9 cellular contexts compared by ENCODE assay signal in genomic region chr13:32472194-32472621, GRCh38. TPM values are rescaled to one million over a fixed set of nuclear protein-coding genes. Genes with fewer than 3 reads are reported as not detected.
DNase-seq lines count a peak whose midpoint lies in the region; ATAC-seq and TF ChIP-seq lines count a peak whose summit lies in the region.
"Had no signal": no experiment of that assay in that cellular context is flagged by ENCODE, and none has a peak within 500 bp of the region (broad histone marks: within the 10 kb centered on the region; RNA-seq: fewer than 3 reads in every experiment).

No MANE protein-coding gene starts in this region.

- TF ChIP-seq CTCF in OCI-LY3 (IDR thresholded peaks at IDR 0.05; ENCODE audit: low read depth, low read length): no peak
- no peak for TF ChIP-seq CTCF in osteoblast (IDR thresholded peaks at IDR 0.05; ENCODE audit: extremely low read depth, low read depth, low read length)

- peaks cover 2 to 24% (median 7%) of the 10 kb centered on the region in 5 donors for H3K36me3 Mint-ChIP-seq in naive thymus-derived CD4-positive, alpha-beta T cell

- peak overlapping the region; percentile 18 for H3K4me3 ChIP-seq in OCI-LY3 (ENCODE audit: low read length)
- no peak overlapping the region for H3K4me3 ChIP-seq in osteoblast (ENCODE audit: insufficient read depth, low read length)
- H3K4me3 ChIP-seq in naive thymus-derived CD4-positive, alpha-beta T cell (ENCODE audit: low read length): no peak overlapping the region

- H3K4me1 ChIP-seq in OCI-LY3 (ENCODE audit: low read length) (peaks cover 15% of the 10 kb centered on the region), osteoblast (ENCODE audit: insufficient read depth, low read length) (peaks cover 15% of the 10 kb centered on the region)
- H3K4me1 ChIP-seq in naive thymus-derived CD4-positive, alpha-beta T cell (ENCODE audit: control insufficient read depth in 2 of 2, insufficient read depth in 2 of 2, low read length in 2 of 2): no peaks in the 10 kb centered on the region

- peak overlapping the region; percentile 58 for H3K4me2 ChIP-seq in OCI-LY3 (ENCODE audit: low read length)
- H3K4me2 ChIP-seq in osteoblast (ENCODE audit: insufficient read depth, low read length): peak overlapping the region; percentile 8

- H3K9me3 ChIP-seq in OCI-LY3 (ENCODE audit: insufficient read depth, low read length) (no peaks in the 10 kb centered on the region), osteoblast (ENCODE audit: low read depth, low read length) (no peaks in the 10 kb centered on the region)
- H3K9me3 ChIP-seq in naive thymus-derived CD4-positive, alpha-beta T cell (ENCODE audit: control insufficient read depth in 2 of 3, low read length in 3 of 3): no peaks in the 10 kb centered on the region

- H4K20me1 ChIP-seq in OCI-LY3 (ENCODE audit: insufficient read depth, low read length) (no peaks in the 10 kb centered on the region), osteoblast (ENCODE audit: insufficient read depth, low read length) (no peaks in the 10 kb centered on the region)

- H3K4me1 Mint-ChIP-seq in naive thymus-derived CD4-positive, alpha-beta T cell: peaks cover 0 to 17% (median 0%) of the 10 kb centered on the region in 7 donors

- no peaks in the 10 kb centered on the region for H3K27me3 Mint-ChIP-seq in naive thymus-derived CD4-positive, alpha-beta T cell

- CTCF ChIA-PET in naive thymus-derived CD4-positive, alpha-beta T cell (lab: Charles Lee): no interaction called here

- H3K79me2 ChIP-seq in OCI-LY3 (ENCODE audit: low read length): no peaks in the 10 kb centered on the region
- no peaks in the 10 kb centered on the region for H3K79me2 ChIP-seq in osteoblast (ENCODE audit: insufficient read depth, low read length)

- intact Hi-C loops in naive thymus-derived CD4-positive, alpha-beta T cell (cut with micrococcal nuclease): no loop called here

- H3K27ac ChIP-seq in OCI-LY3 (ENCODE audit: low read length) (peak overlapping the region; percentile 71), osteoblast (ENCODE audit: low read depth, low read length) (peak overlapping the region; percentile 40)
- H3K27ac ChIP-seq in naive thymus-derived CD4-positive, alpha-beta T cell (ENCODE audit: low read depth, low read length): no peak overlapping the region

- H2AFZ ChIP-seq in OCI-LY3 (ENCODE audit: low read depth, low read length) (peak overlapping the region; percentile 78), osteoblast (ENCODE audit: low read length) (no peak overlapping the region)

- peak overlapping the region; percentile 27; the same call in 1 of the 2 replicates for H3K9ac ChIP-seq in OCI-LY3 (ENCODE audit: low read length)

- peak overlapping the region in 2 of 9 donors; percentile 41 to 64 for H3K27ac Mint-ChIP-seq in naive thymus-derived CD4-positive, alpha-beta T cell

- H3K36me3 ChIP-seq in OCI-LY3 (replicated peaks; ENCODE audit: low read depth, low read length) (peaks cover 2% of the 10 kb centered on the region), osteoblast (ENCODE audit: insufficient read depth, low read length) (no peaks in the 10 kb centered on the region)
- no peaks in the 10 kb centered on the region for H3K36me3 ChIP-seq in naive thymus-derived CD4-positive, alpha-beta T cell (ENCODE audit: control insufficient read depth in 2 of 3, insufficient read depth in 3 of 3, low read length in 3 of 3)

- POLR2A ChIA-PET in naive thymus-derived CD4-positive, alpha-beta T cell (lab: Charles Lee): no interaction called here

- ATAC-seq in GM18868 (IDR thresholded peaks at IDR 0.05; ENCODE audit: unreplicated experiment) (peak; percentile 83), GM21723 (IDR thresholded peaks at IDR 0.05; ENCODE audit: unreplicated experiment) (peak; percentile 96), HG02970 (IDR thresholded peaks at IDR 0.05; ENCODE audit: low FRiP score, unreplicated experiment) (no peak)
- ATAC-seq in naive thymus-derived CD4-positive, alpha-beta T cell: no peak

- DNase-seq in osteoblast (ENCODE audit: insufficient read length, low spot score, missing footprints) (no peak), SKM-1 treated with dmso at 0.1 percent for 144 hours (lab: John Stamatoyannopoulos, UW; ENCODE audit: unreplicated experiment) (no peak)
- DNase-seq in naive thymus-derived CD4-positive, alpha-beta T cell: no peak
- no peak for DNase-seq in activated naive CD4-positive, alpha-beta T cell (lab: John Stamatoyannopoulos, UW)
- DNase-seq: endodermal cell had no signal

- no peak overlapping the region for H3K4me3 Mint-ChIP-seq in naive thymus-derived CD4-positive, alpha-beta T cell
- H3K4me3 Mint-ChIP-seq: endodermal cell had no signal

- H3K27me3 ChIP-seq in OCI-LY3 (ENCODE audit: low read depth, low read length): no peaks in the 10 kb centered on the region
- H3K27me3 ChIP-seq in osteoblast (ENCODE audit: insufficient read depth, low read length): no peaks in the 10 kb centered on the region
- H3K27me3 ChIP-seq in naive thymus-derived CD4-positive, alpha-beta T cell (ENCODE audit: control insufficient read depth in 2 of 2, insufficient read depth in 2 of 2, low read length in 2 of 2): no peaks in the 10 kb centered on the region

- peaks cover 0 to 2% (median 0%) of the 10 kb centered on the region in 11 donors for H3K9me3 Mint-ChIP-seq in naive thymus-derived CD4-positive, alpha-beta T cell
- H3K9me3 Mint-ChIP-seq: endodermal cell had no signal

RNA-seq across cellular contexts. Expression of gene N4BP2L1, which starts 44.3 kb away (rescaled TPM):
- total RNA-seq in osteoblast: 11.2 and 14.4 TPM in 2 replicates
- 10 to 100 TPM; 30.4 to 58.0 (median 47.1) TPM for total RNA-seq in naive thymus-derived CD4-positive, alpha-beta T cell
- 10 to 100 TPM; 48.3 to 68.8 TPM for polyA plus RNA-seq in naive thymus-derived CD4-positive, alpha-beta T cell

Comparison
In these comparisons a context has a peak if more than half of its experiments do, and no peak if none do; other contexts are left out.
1. ATAC-seq: peak in GM18868 (single experiment) and GM21723 (single experiment); none in naive thymus-derived CD4-positive, alpha-beta T cell (single experiment) and HG02970 (single experiment).